8 cellular contexts compared by ENCODE assay signal in the genomic region with DNA sequence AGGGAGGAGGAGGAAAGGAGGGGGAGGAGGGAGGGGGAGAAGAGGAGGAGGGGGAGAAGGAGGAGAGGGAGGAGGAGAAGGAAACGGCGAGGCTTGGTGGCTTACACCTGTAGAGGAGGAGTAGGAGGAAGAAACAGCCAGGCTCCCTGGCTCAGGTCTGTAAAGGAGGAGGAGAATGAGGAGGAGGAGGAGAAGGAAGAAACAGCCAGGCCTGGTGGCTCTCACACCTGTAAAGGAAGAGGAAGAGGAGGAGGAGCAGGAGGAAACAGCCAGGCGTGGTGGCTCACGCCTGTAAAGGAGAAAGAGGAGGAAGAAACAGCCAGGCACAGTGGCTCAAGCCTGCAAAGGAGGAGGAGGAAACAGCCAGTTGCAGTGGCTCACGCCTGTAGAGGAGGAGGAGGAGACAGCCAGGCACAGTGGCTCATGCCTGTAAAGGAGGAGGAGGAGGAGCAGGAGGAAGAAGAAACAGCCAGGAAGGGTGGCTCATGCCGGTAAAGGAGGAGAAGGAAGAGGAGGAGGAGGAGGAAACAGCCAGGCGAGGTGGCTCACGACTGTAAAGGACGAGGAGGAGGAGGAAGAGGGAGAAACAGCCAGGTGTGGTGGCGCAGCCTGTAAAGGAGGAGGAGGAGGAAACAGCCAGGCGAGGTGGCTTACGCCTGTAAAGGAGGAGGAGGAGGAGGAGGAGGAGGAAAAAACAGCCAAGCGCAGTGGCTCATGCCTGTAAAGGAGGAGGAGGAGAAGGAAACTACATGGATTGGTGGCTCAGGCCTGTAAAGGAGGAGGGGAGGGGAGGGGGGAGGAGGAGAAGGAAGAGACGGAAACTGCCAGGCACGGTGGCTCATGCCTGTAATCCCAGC. TPM values are rescaled to one million over a fixed set of nuclear protein-coding genes. Genes with fewer than 3 reads are reported as not detected.
DNase-seq lines count a peak whose midpoint lies in the region; ATAC-seq, FAIRE-seq and TF ChIP-seq lines count a peak whose summit lies in the region.

No MANE protein-coding gene starts in this region.

- H3K79me2 ChIP-seq in H1 (ENCODE audit: control insufficient read depth in 1 of 2, insufficient read depth in 2 of 2, low read length in 2 of 2), result no peaks in the 10 kb centered on the region

- H3K9me3 ChIP-seq in AG04450 (ENCODE audit: control insufficient read depth, insufficient read depth, low read length), result no peaks in the 10 kb centered on the region
- no peaks in the 10 kb centered on the region for H3K9me3 ChIP-seq in H1 (ENCODE audit: insufficient read depth in 2 of 2, low read depth in 1 of 2, low read length in 1 of 2)
- no peaks in the 10 kb centered on the region for H3K9me3 ChIP-seq in suprapubic skin

- H3K4ac ChIP-seq in H1 (replicated peaks; ENCODE audit: insufficient read length, low read depth, low read length), result no peak overlapping the region

- TF ChIP-seq POLR2A in H1 (IDR thresholded peaks at IDR 0.05; ENCODE audit: control extremely low read depth in 1 of 2, low read depth in 2 of 2, low read length in 2 of 2) (no peak), suprapubic skin (IDR thresholded peaks at IDR 0.05) (no peak)

- H3K27me3 ChIP-seq in AG04450 (ENCODE audit: control insufficient read depth, insufficient read depth, low read length), result no peaks in the 10 kb centered on the region
- no peaks in the 10 kb centered on the region for H3K27me3 ChIP-seq in H1 (replicated peaks in 1 of 4; ENCODE audit: control insufficient read depth in 3 of 4, extremely low read depth in 1 of 4, insufficient read depth in 3 of 4, low read length in 3 of 4)
- H3K27me3 ChIP-seq in suprapubic skin, result no peaks in the 10 kb centered on the region

- H2AK5ac ChIP-seq in H1 (ENCODE audit: low read depth, low read length), result peak overlapping the region; percentile 60; the same call in 1 of the 2 replicates

- no peak overlapping the region for H3K56ac ChIP-seq in H1 (replicated peaks; ENCODE audit: insufficient read length, low read depth, low read length)

- peaks cover 8% of the 10 kb centered on the region for H3K23me2 ChIP-seq in H1 (ENCODE audit: low read depth, low read length)

- no peak overlapping the region for H3K9ac ChIP-seq in H1 (replicated peaks in 1 of 4; ENCODE audit: extremely low read depth in 1 of 4, low read depth in 3 of 4, low read length in 3 of 4)

- H2BK5ac ChIP-seq in H1 (ENCODE audit: low read depth, low read length), result peak overlapping the region; percentile 96

- peak overlapping the region; percentile 5; the same call in 1 of the 2 replicates for H2AFZ ChIP-seq in H1 (ENCODE audit: low read length)

- peak overlapping the region; percentile 100 for H2BK15ac ChIP-seq in H1 (ENCODE audit: low read length)

- H3K79me1 ChIP-seq in H1 (ENCODE audit: low read depth, low read length), result no peaks in the 10 kb centered on the region

- WGBS in H1 (ENCODE audit: extremely low coverage in 1 of 2, insufficient coverage in 1 of 2, insufficient read length in 1 of 2, insufficient replicate concordance in 2 of 2, low coverage in 1 of 2, low lambda C conversion rate in 2 of 2, missing lambda C conversion rate in 1 of 2), 2 experiments, result 15% methylated on average over 11 of the region's 15 CpGs; no CpG with 5 or more reads in 1 of the 2 experiments
- WGBS in suprapubic skin, result under 1% methylated on average over 15 of the region's 15 CpGs

- peak overlapping the region; percentile 54 to 68 for H3K4me2 ChIP-seq in H1 (ENCODE audit: insufficient read depth in 1 of 2, low read depth in 2 of 2, low read length in 2 of 2)

- peak overlapping the region; percentile 95 for H4K91ac ChIP-seq in H1 (replicated peaks; ENCODE audit: insufficient read length, low read length)

- DNase-seq in AG04450 (ENCODE audit: low read depth, low spot score), result peak; percentile 61
- peak; percentile 74 for DNase-seq in NCI-H526 treated with DMSO at 0.1 percent for 48 hours (lab: John Stamatoyannopoulos, UW)
- DNase-seq in activated CD4-positive, alpha-beta T cell treated with anti-CD3 and anti-CD28 coated beads, Interleukin-2, amount 50 U/mL, for 48 hours, result peak; percentile 40 to 43
- peak; percentile 51 to 66 for DNase-seq in H1 (ENCODE audit: low read depth in 1 of 2, low spot score in 2 of 2)
- DNase-seq in midbrain (lab: John Stamatoyannopoulos, UW), result peak; percentile 30
- DNase-seq in suprapubic skin (ENCODE audit: low spot score in 2 of 2), result peak; percentile 82 to 83

- peak; percentile 65 for ATAC-seq in GM18867 (IDR thresholded peaks at IDR 0.05; ENCODE audit: unreplicated experiment)
- ATAC-seq in HG03108 (IDR thresholded peaks at IDR 0.05; ENCODE audit: unreplicated experiment), result peak; percentile 76

- H3K4me1 ChIP-seq in H1 (replicated peaks in 1 of 4; ENCODE audit: control insufficient read depth in 3 of 4, insufficient read depth in 4 of 4, low read length in 3 of 4) (peaks cover 0 to 3% (median 0%) of the 10 kb centered on the region in 4 experiments; a peak in 1 of 7 replicates), suprapubic skin (peaks cover 8% of the 10 kb centered on the region)

- no peak overlapping the region for H3K14ac ChIP-seq in H1 (ENCODE audit: insufficient read length)

- TF ChIP-seq CTCF in AG04450 (IDR thresholded peaks at IDR 0.05; ENCODE audit: low read depth, low read length), result no peak
- no peak for TF ChIP-seq CTCF in H1 (IDR thresholded peaks at IDR 0.05; ENCODE audit: control extremely low read depth in 1 of 3, insufficient read depth in 1 of 3, low read depth in 1 of 3, low read length in 3 of 3)
- no peak for TF ChIP-seq CTCF in suprapubic skin (IDR thresholded peaks at IDR 0.05)

- FAIRE-seq in H1 (lab: Jason Lieb, UNC), result no peak

- H3K4me3 ChIP-seq in AG04450 (ENCODE audit: low read depth, low read length) (peak overlapping the region; percentile 59), H1 (ENCODE audit: extremely low read depth in 1 of 4, insufficient read depth in 2 of 4, low read depth in 3 of 4, low read length in 4 of 4) (peak overlapping the region in 2 of 4 experiments; percentile 6 to 33; a peak in 3 of 8 replicates), suprapubic skin (peak overlapping the region; percentile 46)

- CTCF ChIA-PET in AG04450 (lab: Charles Lee) (no interaction called here), H1 (lab: Charles Lee; ENCODE audit: partially characterized antibody) (no interaction called here)

- H3K27ac ChIP-seq in AG04450 (ENCODE audit: low read depth, low read length) (peak overlapping the region; percentile 75), H1 (ENCODE audit: low read depth, low read length) (no peak overlapping the region), suprapubic skin (peak overlapping the region; percentile 76)

- TF ChIP-seq RAD21 in H1 (IDR thresholded peaks at IDR 0.05 in 1 of 2, conservative IDR thresholded peaks at IDR 0.05 in 1 of 2; ENCODE audit: low read depth in 2 of 2, low read length in 2 of 2), result no peak

- H2BK12ac ChIP-seq in H1 (ENCODE audit: low read depth, low read length), result peak overlapping the region; percentile 98

- TF ChIP-seq EP300 in H1 (IDR thresholded peaks at IDR 0.05; ENCODE audit: borderline replicate concordance in 1 of 2, low read depth in 2 of 2, low read length in 2 of 2) (no peak), suprapubic skin (IDR thresholded peaks at IDR 0.05) (no peak)

- H3K36me3 ChIP-seq in H1 (ENCODE audit: control insufficient read depth in 2 of 4, insufficient read depth in 4 of 4, low read length in 3 of 4) (no peaks in the 10 kb centered on the region), suprapubic skin (no peaks in the 10 kb centered on the region)

- H3K23ac ChIP-seq in H1 (ENCODE audit: insufficient read length), result no peak overlapping the region

- no peak overlapping the region; the same call in 1 of the 2 replicates for H4K8ac ChIP-seq in H1 (ENCODE audit: extremely low read depth, insufficient read depth, low read length)

- H2BK120ac ChIP-seq in H1 (replicated peaks; ENCODE audit: low read depth, low read length), result no peak overlapping the region

- no peaks in the 10 kb centered on the region for H4K20me1 ChIP-seq in H1 (replicated peaks in 1 of 2; ENCODE audit: control insufficient read depth in 1 of 2, insufficient read depth in 2 of 2, low read length in 2 of 2)

- POLR2A ChIA-PET in AG04450 (lab: Yijun Ruan, JAX), result interaction anchor here (0.7 to 1.7 kb wide), 5 partner anchors 12 to 431 kb away, joined by 3 to 14 read pairs (median 5); a partner anchor contains a TSS
- POLR2A ChIA-PET in H1 (lab: Charles Lee; ENCODE audit: partially characterized antibody), result no interaction called here

- H3K18ac ChIP-seq in H1 (ENCODE audit: extremely low read depth, low read length), result peak overlapping the region; percentile 83

- H4K5ac ChIP-seq in H1 (ENCODE audit: insufficient read length, low read depth, low read length), result peak overlapping the region; percentile 8

- H2BK20ac ChIP-seq in H1 (ENCODE audit: low read length), result peak overlapping the region; percentile 99

RNA-seq across cellular contexts. Expression of a gene that starts 14.9 kb away (rescaled TPM):
- polyA plus RNA-seq in AG04450 (2011; rRNA removed), result 26.0 and 28.5 TPM in 2 replicates
- polyA minus RNA-seq in AG04450 (2011; rRNA and poly(A)+ RNA removed), result 42.5 and 46.2 TPM in 2 replicates
- 29.2 and 29.3 TPM in 2 replicates for total RNA-seq in H1 (2021; fragmentation: NEBNext Ultra II Directional; extraction: Animal tissue kit (Norgen Biotek cat#: 25700))
- polyA plus RNA-seq in H1 (2011; rRNA removed), result 13.4 and 15.0 TPM in 2 replicates
- polyA plus RNA-seq in H1 (2011; cell fraction: cytosol; rRNA removed), result 23.8 TPM
- polyA plus RNA-seq in H1 (2011; cell fraction: nucleus; rRNA removed), result 9.9 TPM
- 22.6 to 33.0 TPM (median 25.3 TPM) in 4 replicates for polyA plus RNA-seq in H1 (2012, experiment 1 of 2)
- 18.7 TPM for polyA plus RNA-seq in H1 (2012, experiment 2 of 2)
- 19.4 TPM for polyA plus RNA-seq in H1 (2013, experiment 1 of 2)
- 17.5 TPM for polyA plus RNA-seq in H1 (2013, experiment 2 of 2)
- polyA minus RNA-seq in H1 (2011; rRNA and poly(A)+ RNA removed), result 30.6 and 36.4 TPM in 2 replicates
- 28.0 TPM for polyA minus RNA-seq in H1 (2011; cell fraction: cytosol; rRNA and poly(A)+ RNA removed)
- polyA minus RNA-seq in H1 (2011; cell fraction: nucleus; rRNA and poly(A)+ RNA removed), result 14.0 TPM
- total RNA-seq in suprapubic skin, result 10 to 100 TPM; 33.8 to 67.2 (median 42.8) TPM

RNA-seq across cellular contexts. Expression of a gene that starts 24.2 kb away (rescaled TPM):
- polyA plus RNA-seq in AG04450 (2011; rRNA removed), result 20.2 and 25.9 TPM in 2 replicates
- 17.5 and 26.5 TPM in 2 replicates for polyA minus RNA-seq in AG04450 (2011; rRNA and poly(A)+ RNA removed)
- total RNA-seq in H1 (2021; fragmentation: NEBNext Ultra II Directional; extraction: Animal tissue kit (Norgen Biotek cat#: 25700)), result 23.3 and 23.4 TPM in 2 replicates
- 35.3 and 44.9 TPM in 2 replicates for polyA plus RNA-seq in H1 (2011; rRNA removed)
- polyA plus RNA-seq in H1 (2011; cell fraction: cytosol; rRNA removed), result 40.5 TPM
- 94.7 TPM for polyA plus RNA-seq in H1 (2011; cell fraction: nucleus; rRNA removed)
- 27.1 to 38.6 TPM (median 35.5 TPM) in 4 replicates for polyA plus RNA-seq in H1 (2012, experiment 1 of 2)
- polyA plus RNA-seq in H1 (2012, experiment 2 of 2), result 62.0 TPM
- 16.1 TPM for polyA plus RNA-seq in H1 (2013, experiment 1 of 2)
- 14.4 TPM for polyA plus RNA-seq in H1 (2013, experiment 2 of 2)
- polyA minus RNA-seq in H1 (2011; rRNA and poly(A)+ RNA removed), result 19.5 and 23.7 TPM in 2 replicates
- polyA minus RNA-seq in H1 (2011; cell fraction: cytosol; rRNA and poly(A)+ RNA removed), result 17.3 TPM
- polyA minus RNA-seq in H1 (2011; cell fraction: nucleus; rRNA and poly(A)+ RNA removed), result 25.6 TPM
- 10 to 100 TPM; 14.3 to 30.8 (median 22.4) TPM for total RNA-seq in suprapubic skin

Comparison
In these comparisons a context has a peak if more than half of its experiments do, and no peak if none do; other contexts are left out.
1. DNase-seq: peak in every context shown above with its lines; median percentile 82 in suprapubic skin; 74 in NCI-H526 treated with DMSO at 0.1 percent for 48 hours; 61 in AG04450; 58 in H1; 42 in activated CD4-positive, alpha-beta T cell treated with anti-CD3 and anti-CD28 coated beads, Interleukin-2, amount 50 U/mL, for 48 hours; 30 in midbrain.